ENCODE assay signal across 20 cellular contexts in genomic region chr7:38700111-38700510, GRCh38.
"Had no signal": no experiment of that assay in that cellular context is flagged by ENCODE, and none has a peak within 500 bp of the region (broad histone marks: within the 10 kb centered on the region; RNA-seq: fewer than 3 reads in every experiment).

No MANE protein-coding gene starts in this region.

- H3K27ac ChIP-seq: SK-N-MC, VCaP had no signal

- H3K4me3 ChIP-seq: SK-N-MC had no signal

- DNase-seq: activated CD4-positive, alpha-beta memory T cell treated with anti-CD3 and anti-CD28 coated beads for 36 hours; activated CD4-positive, alpha-beta T cell treated with anti-CD3 and anti-CD28 coated beads, Interleukin-2, amount 10 ng/mL, durations not matched to agents 7 days and 5 days; activated CD4-positive, CD25-positive, alpha-beta regulatory T cell; activated CD8-positive, alpha-beta memory T cell treated with anti-CD3 and anti-CD28 coated beads for 24 hours; activated effector memory CD4-positive, alpha-beta T cell treated with anti-CD3 and anti-CD28 coated beads, Interleukin-2, amount 50 U/mL, for 16 hours; activated naive CD4-positive, alpha-beta T cell treated with Interleukin-2 at 50 U/mL for 16 hours; activated naive CD8-positive, alpha-beta T cell treated with anti-CD3 and anti-CD28 coated beads, Interleukin-2, amount 50 U/mL, for 24 hours; activated T-cell treated with anti-CD3 and anti-CD28 coated beads, Interleukin-2, amount 50 U/mL, for 4 hours; caudate nucleus; KG1; NCI-H187 treated with DMSO at 0.1 percent for 48 hours; NCI-H2081 treated with DMSO at 0.1 percent for 48 hours; NCI-H226; NCI-H526; RPMI8226; T-cell; T-helper 2 cell; T1000 had no signal
